Comparison of ENCODE assay signal across 25 cellular contexts in genomic region chr2:29705636-29706035, GRCh38.
"Had no signal": no experiment of that assay in that cellular context is flagged by ENCODE, and none has a peak within 500 bp of the region (broad histone marks: within the 10 kb centered on the region; RNA-seq: fewer than 3 reads in every experiment).

No MANE protein-coding gene starts in this region.

- H3K4me3 Mint-ChIP-seq: effector memory CD8-positive, alpha-beta T cell; mesothelial cell of epicardium; naive B cell; natural killer cell treated with Interleukin-12 subunit alpha and Interleukin-12 subunit beta and Interleukin-15 and Interleukin-18, amount 100 ng/mL, for 72 hours; neural progenitor cell; stimulated activated effector memory CD8-positive, alpha-beta T cell treated with anti-CD3 and anti-CD28 coated beads, Interleukin-12 subunit alpha, Interleukin-12 subunit beta, amount 100 ng/mL, for 72 hours had no signal

- H3K4me3 ChIP-seq: esophagus squamous epithelium, gastrocnemius medialis, left lung, mucosa of descending colon, neural progenitor cell, sigmoid colon, stomach, thyroid gland, vagina had no signal

- H3K4me1 ChIP-seq: esophagus squamous epithelium, gastrocnemius medialis, left lung, neural progenitor cell, parathyroid adenoma, sigmoid colon, stomach, vagina had no signal

- H3K9me3 Mint-ChIP-seq: effector memory CD8-positive, alpha-beta T cell; naive B cell; natural killer cell treated with Interleukin-12 subunit alpha and Interleukin-12 subunit beta and Interleukin-15 and Interleukin-18, amount 100 ng/mL, for 72 hours; neural progenitor cell; stimulated activated effector memory CD8-positive, alpha-beta T cell treated with anti-CD3 and anti-CD28 coated beads, Interleukin-12 subunit alpha, Interleukin-12 subunit beta, amount 100 ng/mL, for 72 hours had no signal

- H3K27ac Mint-ChIP-seq: effector memory CD8-positive, alpha-beta T cell; mesothelial cell of epicardium; naive B cell; natural killer cell treated with Interleukin-12 subunit alpha and Interleukin-12 subunit beta and Interleukin-15 and Interleukin-18, amount 100 ng/mL, for 72 hours; progenitor cell of endocrine pancreas; stimulated activated effector memory CD8-positive, alpha-beta T cell treated with anti-CD3 and anti-CD28 coated beads, Interleukin-12 subunit alpha, Interleukin-12 subunit beta, amount 100 ng/mL, for 72 hours had no signal

- H3K36me3 Mint-ChIP-seq: mesothelial cell of epicardium; naive B cell; natural killer cell treated with Interleukin-12 subunit alpha and Interleukin-12 subunit beta and Interleukin-15 and Interleukin-18, amount 100 ng/mL, for 72 hours; neural progenitor cell; stimulated activated effector memory CD8-positive, alpha-beta T cell treated with anti-CD3 and anti-CD28 coated beads, Interleukin-12 subunit alpha, Interleukin-12 subunit beta, amount 100 ng/mL, for 72 hours had no signal

- H3K9me3 ChIP-seq: esophagus squamous epithelium, gastrocnemius medialis, left lung, mucosa of descending colon, sigmoid colon, stomach, thyroid gland, vagina had no signal

- H3K4me1 Mint-ChIP-seq: naive B cell had no signal

- H3K27me3 ChIP-seq: esophagus squamous epithelium, gastrocnemius medialis, left lung, neural progenitor cell, sigmoid colon, stomach, thyroid gland, vagina had no signal

- H3K27ac ChIP-seq: esophagus squamous epithelium, gastrocnemius medialis, left lung, neural progenitor cell, parathyroid adenoma, sigmoid colon, stomach, thyroid gland, vagina had no signal

- H3K36me3 ChIP-seq: esophagus squamous epithelium, gastrocnemius medialis, left lung, neural progenitor cell, sigmoid colon, stomach, thyroid gland, vagina had no signal

- ATAC-seq: effector memory CD8-positive, alpha-beta T cell; gastrocnemius medialis; left lung; mucosa of descending colon; natural killer cell treated with Interleukin-12 subunit alpha and Interleukin-12 subunit beta and Interleukin-15 and Interleukin-18, amount 100 ng/mL, for 72 hours; stimulated activated effector memory CD8-positive, alpha-beta T cell treated with anti-CD3 and anti-CD28 coated beads, Interleukin-12 subunit alpha, Interleukin-12 subunit beta, amount 100 ng/mL, for 72 hours had no signal

- DNase-seq: cortex of kidney; effector memory CD8-positive, alpha-beta T cell; erythroblast; esophagus squamous epithelium; gastrocnemius medialis; head of caudate nucleus; kidney; left lung; mesenchymal stem cell; mucosa of descending colon; naive B cell; sigmoid colon; stimulated activated CD4-positive, alpha-beta T cell treated with anti-CD3 and anti-CD28 coated beads, Interleukin-2, amount 100 ng/mL, for 24 hours; stimulated activated CD4-positive, alpha-beta T cell treated with anti-CD3 and anti-CD28 coated beads, Interleukin-4, amount 100 ng/mL, for 24 hours; stimulated activated naive CD4-positive, alpha-beta T cell treated with Interleukin-2 at 50 U/mL for 16 hours; stomach; trophoblast cell had no signal

- H3K27me3 Mint-ChIP-seq: progenitor cell of endocrine pancreas had no signal
